In genomic region chr14:79363291-79363690, GRCh38 we compare ENCODE assay signal across 20 cellular contexts.
"Had no signal": no experiment of that assay in that cellular context is flagged by ENCODE, and none has a peak within 500 bp of the region (broad histone marks: within the 10 kb centered on the region; RNA-seq: fewer than 3 reads in every experiment).

No MANE protein-coding gene starts in this region.

- ATAC-seq: activated naive CD4-positive, alpha-beta T cell treated with anti-CD3 and anti-CD28 coated beads, Interleukin-2, amount 50 U/mL, for 72 hours; activated T-helper 17 cell treated with anti-CD3 and anti-CD28 coated beads, Interleukin-2, amount 50 U/mL, for 72 hours; foreskin keratinocyte; left lobe of liver; lower lobe of right lung; naive thymus-derived CD4-positive, alpha-beta T cell; right lobe of liver; stimulated activated memory B cell treated with anti-CD40 and anti-IgM and Interleukin-4, amounts not matched to agents 10 μg/mL and 1 μg/mL and 100 μg/mL, for 72 hours had no signal

- H3K4me3 ChIP-seq: lower lobe of right lung, right lobe of liver, smooth muscle cell, stomach, suprapubic skin, tibial nerve had no signal

- DNase-seq: activated CD4-positive, alpha-beta T cell treated with anti-CD3 and anti-CD28 coated beads for 1 hour; activated CD4-positive, alpha-beta T cell treated with anti-CD3 and anti-CD28 coated beads, Interleukin-2, amount 50 U/mL, for 1 hour; activated T-cell treated with anti-CD3 and anti-CD28 coated beads, Interleukin-2, amount 50 U/mL, for 24 hours; aorta; effector memory CD4-positive, alpha-beta T cell; foreskin keratinocyte; kidney; lower lobe of right lung; naive thymus-derived CD4-positive, alpha-beta T cell; occipital lobe; right lobe of liver; stimulated activated CD4-positive, alpha-beta T cell treated with anti-CD3 and anti-CD28 coated beads, Interleukin-15, amount 100 ng/mL, for 24 hours; stomach had no signal
